ENCODE assay signal across 6 cellular contexts in genomic region chr9:97199683-97200082, GRCh38.
DNase-seq lines count a peak whose midpoint lies in the region; ATAC-seq, FAIRE-seq and TF ChIP-seq lines count a peak whose summit lies in the region.
"Not testable (repeated sequence)": the region's sequence is repeated elsewhere in the genome, so short reads cannot be mapped to it uniquely, and the experiment has no call there.

No MANE protein-coding gene starts in this region.

- H2AK5ac ChIP-seq in IMR-90 (ENCODE audit: low read depth, low read length), result not testable (repeated sequence)

- H3K18ac ChIP-seq in IMR-90 (ENCODE audit: low read depth, low read length), result not testable (repeated sequence)

- H2BK120ac ChIP-seq in IMR-90 (ENCODE audit: low read depth, low read length), result not testable (repeated sequence)

- not testable (repeated sequence) for DNase-seq in IMR-90; GM12878 (ENCODE audit: low read depth, low spot score); heart left ventricle; left colon; right lobe of liver; psoas muscle

- POLR2A ChIA-PET in IMR-90 (lab: Charles Lee; ENCODE audit: unreplicated experiment); GM12878 (lab: Charles Lee): not testable (repeated sequence)

- H2BK20ac ChIP-seq in IMR-90 (ENCODE audit: low read depth, low read length), result not testable (repeated sequence)

- H3K27me3 ChIP-seq in IMR-90 (ENCODE audit: control insufficient read depth, insufficient read depth, low read length); GM12878 (replicated peaks in 1 of 2; ENCODE audit: control insufficient read depth in 2 of 2, insufficient read depth in 2 of 2, low read length in 1 of 2); heart left ventricle; right lobe of liver; psoas muscle (ENCODE audit: insufficient read depth in 3 of 3, low read length in 2 of 3): not testable (repeated sequence)

- H3K9me1 ChIP-seq in IMR-90 (ENCODE audit: insufficient read depth, low read length), result not testable (repeated sequence)

- not testable (repeated sequence) for H3K56ac ChIP-seq in IMR-90 (ENCODE audit: extremely low read depth, insufficient read depth, low read length)

- H3K23ac ChIP-seq in IMR-90 (ENCODE audit: low read depth, low read length), result not testable (repeated sequence)

- not testable (repeated sequence) for H4K5ac ChIP-seq in IMR-90 (ENCODE audit: low read depth, low read length)

- not testable (repeated sequence) for H3K14ac ChIP-seq in IMR-90 (replicated peaks; ENCODE audit: low read depth, low read length)

- not testable (repeated sequence) for H3K4ac ChIP-seq in IMR-90 (ENCODE audit: low read depth, low read length)

- H3K4me1 ChIP-seq in IMR-90 (ENCODE audit: control insufficient read depth, insufficient read depth, low read length); GM12878 (ENCODE audit: control insufficient read depth, insufficient read depth, low read length); heart left ventricle; right lobe of liver; psoas muscle: not testable (repeated sequence)

- H2BK15ac ChIP-seq in IMR-90 (ENCODE audit: low read depth, low read length), result not testable (repeated sequence)

- BruUV-seq in IMR-90 (replicated peaks; lab: Mats Ljungman, UMichigan); GM12878 (replicated peaks; lab: Mats Ljungman, UMichigan): not testable (repeated sequence)

- not testable (repeated sequence) for H4K20me1 ChIP-seq in IMR-90 (ENCODE audit: insufficient read depth, low read length); GM12878 (ENCODE audit: control insufficient read depth, insufficient read depth)

- RAD21 ChIA-PET in GM12878 (lab: Charles Lee; ENCODE audit: unreplicated experiment), result not testable (repeated sequence)

- dilution Hi-C loops in IMR-90 (cut with HindIII; ENCODE audit: low sequenced_read_pairs, unreplicated experiment), result not testable (repeated sequence)

- CTCF ChIA-PET in IMR-90 (lab: Yijun Ruan, JAX); GM12878 (lab: Yijun Ruan, JAX): not testable (repeated sequence)

- intact Hi-C loops in IMR-90 (cut with micrococcal nuclease); GM12878 (cut with micrococcal nuclease; ENCODE audit: unreplicated experiment); heart left ventricle (cut with DNase I); left colon (cut with DNase I, micrococcal nuclease); right lobe of liver (cut with DNase I); psoas muscle (cut with DNase I): not testable (repeated sequence)

- not testable (repeated sequence) for H3K9ac ChIP-seq in IMR-90 (ENCODE audit: low read depth, low read length); GM12878 (ENCODE audit: control insufficient read depth, insufficient read depth, low read length)

- not testable (repeated sequence) for H3K79me2 ChIP-seq in GM12878 (ENCODE audit: control insufficient read depth, insufficient read depth, low read length)

- not testable (repeated sequence) for TF ChIP-seq RAD21 in IMR-90 (IDR thresholded peaks at IDR 0.05; ENCODE audit: low read length); GM12878 (IDR thresholded peaks at IDR 0.05; ENCODE audit: insufficient read depth, low read depth, low read length)

- in situ Hi-C loops in IMR-90 (cut with MboI; ENCODE audit: low sequenced_read_pairs); GM12878 (cut with MboI): not testable (repeated sequence)

- SMC1A ChIA-PET in GM12878 (lab: Charles Lee; ENCODE audit: uncharacterized antibody, unreplicated experiment), result not testable (repeated sequence)

- not testable (repeated sequence) for H3K27ac ChIP-seq in IMR-90 (ENCODE audit: insufficient read depth, low read length); GM12878 (ENCODE audit: control insufficient read depth, insufficient read depth); heart left ventricle; right lobe of liver; psoas muscle

- H3K9me3 ChIP-seq in IMR-90 (ENCODE audit: control insufficient read depth, insufficient read depth, low read length); GM12878 (replicated peaks; ENCODE audit: control insufficient read depth, insufficient read depth, low read length); right lobe of liver; psoas muscle: not testable (repeated sequence)
- peaks cover 0 to 13% (median under 1%) of the 10 kb centered on the region in 12 donors for H3K9me3 ChIP-seq in heart left ventricle

- H3K79me1 ChIP-seq in IMR-90 (ENCODE audit: low read depth in 1 of 2, low read length in 2 of 2), result not testable (repeated sequence)

- not testable (repeated sequence) for TF ChIP-seq CTCF in IMR-90 (conservative IDR thresholded peaks at IDR 0.05; ENCODE audit: low read depth, low read length); GM12878 (IDR thresholded peaks at IDR 0.05 in 2 of 3, conservative IDR thresholded peaks at IDR 0.05 in 1 of 3; ENCODE audit: control insufficient read depth in 2 of 3, extremely low read depth in 1 of 3, insufficient read depth in 1 of 3, low read depth in 3 of 3, low read length in 3 of 3); heart left ventricle (IDR thresholded peaks at IDR 0.05); right lobe of liver (IDR thresholded peaks at IDR 0.05); psoas muscle (IDR thresholded peaks at IDR 0.05)

- FAIRE-seq in GM12878 (lab: Jason Lieb, UNC), result not testable (repeated sequence)

- H4K8ac ChIP-seq in IMR-90 (ENCODE audit: low read depth in 2 of 2, low read length in 2 of 2), result not testable (repeated sequence)

- not testable (repeated sequence) for H3K4me3 ChIP-seq in IMR-90 (ENCODE audit: insufficient read depth, low read depth, low read length); GM12878; heart left ventricle; right lobe of liver; psoas muscle

- not testable (repeated sequence) for TF ChIP-seq POLR2A in IMR-90 (IDR thresholded peaks at IDR 0.05; ENCODE audit: low read depth, low read length); GM12878 (IDR thresholded peaks at IDR 0.05; ENCODE audit: low read depth, low read length); heart left ventricle (IDR thresholded peaks at IDR 0.05); right lobe of liver (IDR thresholded peaks at IDR 0.05)

- H2BK5ac ChIP-seq in IMR-90 (ENCODE audit: low read depth, low read length, poor library complexity, severe bottlenecking), result not testable (repeated sequence)

- peak; percentile 46; the same call in 1 of the 2 replicates for ATAC-seq in IMR-90 (ENCODE audit: low read depth)
- peak; percentile 41; the same call in 1 of the 3 replicates for ATAC-seq in GM12878
- ATAC-seq in heart left ventricle, result peak in 3 of 4 donors; percentile 54 to 55 (median 55)
- peak; percentile 42 for ATAC-seq in left colon
- peak; percentile 54 to 70 (median 66) for ATAC-seq in right lobe of liver
- ATAC-seq in psoas muscle, result peak in 3 of 4 donors; percentile 56 to 73 (median 64)

- H3K36me3 ChIP-seq in IMR-90 (ENCODE audit: control insufficient read depth, insufficient read depth, low read length); GM12878 (ENCODE audit: control insufficient read depth in 2 of 2, insufficient read depth in 2 of 2, low read length in 1 of 2); heart left ventricle; right lobe of liver; psoas muscle (ENCODE audit: insufficient read depth in 1 of 2, low read depth in 1 of 2): not testable (repeated sequence)

- not testable (repeated sequence) for H4K91ac ChIP-seq in IMR-90 (ENCODE audit: insufficient read depth, low read depth, low read length)

- H2AK9ac ChIP-seq in IMR-90 (replicated peaks; ENCODE audit: low read depth, low read length, poor library complexity), result not testable (repeated sequence)

- H2AFZ ChIP-seq in IMR-90 (replicated peaks; ENCODE audit: low read length, poor library complexity); GM12878 (ENCODE audit: control insufficient read depth, low read depth, low read length): not testable (repeated sequence)

- TF ChIP-seq EP300 in GM12878 (IDR thresholded peaks at IDR 0.05; ENCODE audit: borderline replicate concordance in 1 of 2, control insufficient read depth in 1 of 2, low read depth in 2 of 2, low read length in 2 of 2), result not testable (repeated sequence)

- WGBS in IMR-90 (ENCODE audit: extremely low coverage in 2 of 2, insufficient read length in 1 of 2), 2 experiments, result no CpG with 5 or more reads among the region's 20 CpGs
- 73% methylated on average over 11 of the region's 20 CpGs for WGBS in GM12878 (ENCODE audit: insufficient coverage, insufficient replicate concordance, low lambda C conversion rate, missing lambda C conversion rate)
- 94 to 97% (median 95%) methylated on average over 15 to 20 of the region's 20 CpGs for WGBS in heart left ventricle, 4 donors
- 92% methylated on average over 11 of the region's 20 CpGs for WGBS in right lobe of liver (ENCODE audit: insufficient coverage, low coverage, low lambda C conversion rate, missing lambda C conversion rate)
- 94 to 98% (median 95%) methylated on average over 10 to 15 of the region's 20 CpGs for whole genome bisulfite sequencing in psoas muscle, 3 donors

- not testable (repeated sequence) for H3K4me2 ChIP-seq in IMR-90 (ENCODE audit: low read depth, low read length); GM12878 (ENCODE audit: control insufficient read depth, insufficient read depth)
